8 cellular contexts compared by ENCODE assay signal in the genomic region with DNA sequence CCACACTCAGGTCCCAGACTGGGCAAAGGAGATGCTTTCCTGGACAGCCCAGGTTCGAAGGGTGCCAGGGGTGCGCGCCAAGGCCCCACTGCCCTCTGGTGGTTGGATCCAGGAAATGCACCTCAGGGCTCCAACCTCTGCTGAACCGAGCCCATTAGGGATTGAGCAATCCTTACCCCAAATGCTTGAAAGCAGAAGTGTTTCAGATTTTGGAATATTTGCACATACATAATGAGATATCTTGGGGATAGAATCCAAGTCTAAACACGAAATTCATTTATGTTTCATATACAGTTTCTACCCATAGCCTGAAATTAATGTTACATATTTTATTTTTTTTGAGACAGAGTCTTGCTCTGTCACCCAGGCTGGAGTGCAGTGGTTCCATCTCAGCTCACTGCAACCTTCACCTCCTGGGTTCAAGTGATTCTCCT. TPM values are rescaled to one million over a fixed set of nuclear protein-coding genes. Genes with fewer than 3 reads are reported as not detected.
A peak's percentile ranks its signal among the peaks of the same experiment; 100 is the strongest.
DNase-seq lines count a peak whose midpoint lies in the region; ATAC-seq and TF ChIP-seq lines count a peak whose summit lies in the region.

No MANE protein-coding gene starts in this region.

- H2AFZ ChIP-seq in osteoblast (ENCODE audit: low read length): no peak overlapping the region

- no peak for TF ChIP-seq POLR2A in tibial nerve (IDR thresholded peaks at IDR 0.05)

- H3K36me3 ChIP-seq in osteoblast (ENCODE audit: insufficient read depth, low read length) (no peaks in the 10 kb centered on the region), tibial nerve (peaks cover 0 to 12% (median 0%) of the 10 kb centered on the region in 3 donors)

- ATAC-seq in HG03442 (IDR thresholded peaks at IDR 0.05; ENCODE audit: unreplicated experiment): no peak

- no peak overlapping the region for H3K4me3 ChIP-seq in foreskin fibroblast (ENCODE audit: low read depth in 1 of 2, low read length in 2 of 2)
- H3K4me3 ChIP-seq in osteoblast (ENCODE audit: insufficient read depth, low read length): no peak overlapping the region
- no peak overlapping the region for H3K4me3 ChIP-seq in tibial nerve

- H3K9me3 ChIP-seq in osteoblast (ENCODE audit: low read depth, low read length) (no peaks in the 10 kb centered on the region), tibial nerve (no peaks in the 10 kb centered on the region)

- H3K27ac ChIP-seq in osteoblast (ENCODE audit: low read depth, low read length) (no peak overlapping the region), tibial nerve (peak overlapping the region in 1 of 4 donors; percentile 58)

- TF ChIP-seq EP300 in tibial nerve (IDR thresholded peaks at IDR 0.05): peak in 1 of 2 donors; percentile 55

- in situ Hi-C loops in KBM-7 (cut with MboI; ENCODE audit: low pct_unique_long_range_greater_than_20kb, low sequenced_read_pairs): loop anchor here (10.0 kb wide), 1 partner anchor 53 kb away; no protein-coding TSS in a partner anchor

- peaks cover 21% of the 10 kb centered on the region for H3K4me1 ChIP-seq in osteoblast (ENCODE audit: insufficient read depth, low read length)
- peaks cover 0 to 29% (median 20%) of the 10 kb centered on the region in 4 donors for H3K4me1 ChIP-seq in tibial nerve

- H3K4me2 ChIP-seq in osteoblast (ENCODE audit: insufficient read depth, low read length): no peak overlapping the region

- DNase-seq in DMS79 treated with DMSO at 0.1 percent for 48 hours (lab: John Stamatoyannopoulos, UW) (peak; percentile 79), KBM-7 (peak; percentile 94), RPMI8226 (peak; percentile 82), foreskin fibroblast (peak; percentile 74 to 93), osteoblast (ENCODE audit: insufficient read length, low spot score, missing footprints) (peak; percentile 91), tibial nerve (ENCODE audit: low spot score in 2 of 2) (peak; percentile 60 to 84)
- peak; percentile 44 to 57 for DNase-seq in activated T-helper 1 cell treated with anti-CD3 and anti-CD28 coated beads, Interleukin-2, amount 50 U/mL, for 16 hours (ENCODE audit: low read depth in 1 of 2, low spot score in 1 of 2)

- 3% methylated on average over 5 of the region's 5 CpGs for WGBS in tibial nerve, 2 donors

- H3K79me2 ChIP-seq in osteoblast (ENCODE audit: insufficient read depth, low read length): no peaks in the 10 kb centered on the region

- H4K20me1 ChIP-seq in osteoblast (ENCODE audit: insufficient read depth, low read length): no peaks in the 10 kb centered on the region

- no peaks in the 10 kb centered on the region for H3K27me3 ChIP-seq in osteoblast (ENCODE audit: insufficient read depth, low read length)
- H3K27me3 ChIP-seq in tibial nerve: no peaks in the 10 kb centered on the region

- peak; percentile 87 for TF ChIP-seq CTCF in foreskin fibroblast (IDR thresholded peaks at IDR 0.05; ENCODE audit: low read depth, low read length)
- peak; percentile 95 for TF ChIP-seq CTCF in osteoblast (IDR thresholded peaks at IDR 0.05; ENCODE audit: extremely low read depth, low read depth, low read length)
- peak; percentile 95 to 98 (median 96) for TF ChIP-seq CTCF in tibial nerve (IDR thresholded peaks at IDR 0.05)

RNA-seq across cellular contexts. Expression of a gene that starts 57.4 kb away (rescaled TPM):
- 6.2 and 7.6 TPM in 2 replicates for total RNA-seq in osteoblast
- total RNA-seq in tibial nerve: 10 to 100 TPM in 1 of 4 donors, 1 to 10 TPM in 3; 5.9 to 21.9 (median 7.8) TPM
